In the genomic region with DNA sequence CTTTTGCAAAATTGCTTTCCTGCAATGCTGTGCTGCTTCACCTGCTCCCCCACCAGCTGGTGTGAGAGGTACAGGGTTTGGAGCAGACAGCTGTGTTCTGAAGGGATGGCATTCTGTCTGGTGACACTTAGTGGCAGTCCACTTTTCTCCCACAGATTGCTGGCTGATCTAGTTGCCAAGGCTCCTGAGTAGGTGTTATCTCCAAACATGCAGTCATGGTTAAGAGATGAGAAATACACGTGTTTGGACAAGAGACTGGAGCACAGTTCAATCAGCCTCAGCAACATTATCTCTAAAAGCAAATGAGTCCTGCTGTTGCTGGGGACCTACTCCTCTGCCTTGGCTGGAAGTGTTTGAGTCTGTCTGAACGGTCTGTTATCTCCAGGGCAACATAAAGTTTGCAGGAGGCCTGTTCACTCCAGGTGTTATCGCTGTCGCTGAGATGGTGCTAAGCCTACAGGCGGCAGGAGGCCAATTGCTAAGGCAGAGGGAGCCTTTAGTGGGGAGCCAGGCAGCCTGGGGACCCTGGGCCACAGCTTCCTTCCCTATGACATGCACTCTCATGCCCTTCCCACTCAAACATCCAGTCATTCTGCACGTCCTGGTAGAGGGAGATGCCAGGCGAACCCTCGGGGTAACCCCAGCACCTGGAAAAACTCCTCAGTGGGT, we compare ENCODE assay signal across 15 cellular contexts. TPM values are rescaled to one million over a fixed set of nuclear protein-coding genes. Genes with fewer than 3 reads are reported as not detected.
DNase-seq lines count a peak whose midpoint lies in the region; ATAC-seq and TF ChIP-seq lines count a peak whose summit lies in the region.
"Not testable (repeated sequence)": the region's sequence is repeated elsewhere in the genome, so short reads cannot be mapped to it uniquely, and the experiment has no call there.
"Had no signal": no experiment of that assay in that cellular context is flagged by ENCODE, and none has a peak within 500 bp of the region (broad histone marks: within the 10 kb centered on the region; RNA-seq: fewer than 3 reads in every experiment).

No MANE protein-coding gene starts in this region.

- not testable (repeated sequence) for H3K9me3 ChIP-seq in lower lobe of right lung

- not testable (repeated sequence) for H3K9me3 Mint-ChIP-seq in progenitor cell of endocrine pancreas (ENCODE audit: low read depth)

- H3K4me3 Mint-ChIP-seq in progenitor cell of endocrine pancreas (ENCODE audit: low read depth), result not testable (repeated sequence)

- DNase-seq in ELF-1 (ENCODE audit: low read depth, low spot score) (peak; percentile 9), NCI-H510A treated with DMSO at 0.1 percent for 48 hours (lab: John Stamatoyannopoulos, UW) (peak; percentile 24), amniotic epithelial cell (ENCODE audit: low read depth) (peak; percentile 33), left ventricle myocardium superior (peak; percentile 39)
- not testable (repeated sequence) for DNase-seq in lower lobe of right lung; progenitor cell of endocrine pancreas (ENCODE audit: low spot score, unreplicated experiment)

- H3K36me3 ChIP-seq in lower lobe of right lung, result not testable (repeated sequence)

- H3K36me3 Mint-ChIP-seq in progenitor cell of endocrine pancreas (ENCODE audit: insufficient read depth), result not testable (repeated sequence)

- H3K4me1 ChIP-seq in lower lobe of right lung, result not testable (repeated sequence)

- not testable (repeated sequence) for TF ChIP-seq CTCF in lower lobe of right lung (IDR thresholded peaks at IDR 0.05); progenitor cell of endocrine pancreas (IDR thresholded peaks at IDR 0.05; ENCODE audit: unreplicated experiment)

- ATAC-seq in esophagus mucosa (peak; percentile 4), left ventricle myocardium superior (peak; percentile 95), lower lobe of right lung (peak; percentile 29 to 37)

- intact Hi-C loops in left ventricle myocardium superior (cut with micrococcal nuclease); lower lobe of right lung (cut with DNase I): not testable (repeated sequence)

- H3K27me3 ChIP-seq in lower lobe of right lung (ENCODE audit: low read depth), result not testable (repeated sequence)

- not testable (repeated sequence) for H3K4me3 ChIP-seq in lower lobe of right lung

- peak overlapping the region; percentile 16 for H3K27ac Mint-ChIP-seq in progenitor cell of endocrine pancreas

- H3K4me1 Mint-ChIP-seq in progenitor cell of endocrine pancreas (ENCODE audit: low read depth), result peaks cover 12% of the 10 kb centered on the region

- H3K27ac ChIP-seq in lower lobe of right lung, result not testable (repeated sequence)

- H3K27me3 Mint-ChIP-seq in progenitor cell of endocrine pancreas, result not testable (repeated sequence)

RNA-seq across cellular contexts. Expression of gene NPY4R2, which starts 24.0 kb away (rescaled TPM):
- total RNA-seq in esophagus mucosa (not detected), left ventricle myocardium superior (not detected), lower lobe of right lung (1.9 TPM), progenitor cell of endocrine pancreas (not detected in 2 replicates)
- total RNA-seq: activated CD4-positive, alpha-beta memory T cell treated with anti-CD3 and anti-CD28 coated beads, Interleukin-2, amount 10 ng/mL, durations not matched to agents 7 days and 5 days; Calu3; dermis microvascular lymphatic vessel endothelial cell; fibroblast of lung; lung microvascular endothelial cell; MCF 10A; PC-3; sciatic nerve had no signal

RNA-seq across cellular contexts. Expression of gene FAM25C, which starts 57.1 kb away (rescaled TPM):
- not detected for total RNA-seq in esophagus mucosa
- not detected for total RNA-seq in left ventricle myocardium superior
- not detected for total RNA-seq in lower lobe of right lung
- not detected in 2 replicates for total RNA-seq in progenitor cell of endocrine pancreas
- total RNA-seq: activated CD4-positive, alpha-beta memory T cell treated with anti-CD3 and anti-CD28 coated beads, Interleukin-2, amount 10 ng/mL, durations not matched to agents 7 days and 5 days; Calu3; dermis microvascular lymphatic vessel endothelial cell; fibroblast of lung; lung microvascular endothelial cell; MCF 10A; PC-3; sciatic nerve had no signal

Comparison
In these comparisons a context has a peak if more than half of its experiments do, and no peak if none do; other contexts are left out.
1. ATAC-seq: peak in every context shown above with its lines; median percentile 95 in left ventricle myocardium superior; 33 in lower lobe of right lung; 4 in esophagus mucosa.